8 cellular contexts compared by ENCODE assay signal in the genomic region with DNA sequence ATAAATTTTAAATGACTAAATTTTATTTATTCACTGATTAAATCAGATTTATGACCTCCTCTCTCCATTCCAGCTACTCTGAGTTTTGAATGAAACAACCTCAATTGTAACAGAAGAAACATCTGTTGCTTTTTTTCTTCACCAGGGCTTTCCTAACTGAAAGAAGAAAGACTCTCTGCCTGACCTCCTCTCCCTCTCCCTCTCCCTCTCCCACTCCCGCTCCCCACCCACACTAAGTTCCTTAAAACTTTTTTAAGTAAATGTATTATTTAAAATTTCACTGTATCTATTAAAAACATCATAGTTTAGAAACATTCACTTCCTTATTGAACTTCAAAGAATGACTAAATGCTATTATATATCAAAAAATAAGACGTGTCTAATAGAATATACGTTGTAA.
DNase-seq lines count a peak whose midpoint lies in the region; ATAC-seq and TF ChIP-seq lines count a peak whose summit lies in the region.

No MANE protein-coding gene starts in this region.

- peak overlapping the region; percentile 78 for H3K4me3 Mint-ChIP-seq in activated naive CD4-positive, alpha-beta T cell treated with anti-CD3 and anti-CD28 coated beads for 36 hours
- peak overlapping the region; percentile 80 for H3K4me3 Mint-ChIP-seq in activated CD8-positive, alpha-beta T cell treated with anti-CD3 and anti-CD28 coated beads for 36 hours

- no peaks in the 10 kb centered on the region for H3K27me3 ChIP-seq in tibial artery

- no peaks in the 10 kb centered on the region for H3K9me3 Mint-ChIP-seq in activated naive CD4-positive, alpha-beta T cell treated with anti-CD3 and anti-CD28 coated beads for 36 hours
- H3K9me3 Mint-ChIP-seq in activated CD8-positive, alpha-beta T cell treated with anti-CD3 and anti-CD28 coated beads for 36 hours: no peaks in the 10 kb centered on the region

- H3K27me3 Mint-ChIP-seq in activated naive CD4-positive, alpha-beta T cell treated with anti-CD3 and anti-CD28 coated beads for 36 hours (ENCODE audit: low read depth): no peaks in the 10 kb centered on the region
- no peaks in the 10 kb centered on the region for H3K27me3 Mint-ChIP-seq in activated CD8-positive, alpha-beta T cell treated with anti-CD3 and anti-CD28 coated beads for 36 hours

- no peak for ATAC-seq in activated CD8-positive, alpha-beta T cell treated with anti-CD3 and anti-CD28 coated beads for 36 hours
- no peak for ATAC-seq in HG03039 (IDR thresholded peaks at IDR 0.05; ENCODE audit: unreplicated experiment)

- H3K4me1 ChIP-seq in tibial artery: peaks cover 0 to 26% (median 8%) of the 10 kb centered on the region in 4 donors

- CTCF ChIA-PET in activated naive CD4-positive, alpha-beta T cell treated with anti-CD3 and anti-CD28 coated beads for 36 hours (lab: Charles Lee): interaction anchor here (0.9 to 1.5 kb wide), 2 partner anchors 9 to 289 kb away, joined by 3 to 5 read pairs; partner anchors contain the start of gene RNF7
- CTCF ChIA-PET in activated CD8-positive, alpha-beta T cell treated with anti-CD3 and anti-CD28 coated beads for 36 hours (lab: Charles Lee): interaction anchor here (0.9 kb wide), 2 partner anchors 19 to 974 kb away, joined by 3 read pairs; partner anchors contain the start of gene U2SURP

- peaks cover 28% of the 10 kb centered on the region for H3K4me1 Mint-ChIP-seq in activated naive CD4-positive, alpha-beta T cell treated with anti-CD3 and anti-CD28 coated beads for 36 hours (ENCODE audit: low read depth)
- peaks cover 22% of the 10 kb centered on the region for H3K4me1 Mint-ChIP-seq in activated CD8-positive, alpha-beta T cell treated with anti-CD3 and anti-CD28 coated beads for 36 hours (ENCODE audit: low read depth)

- H3K4me3 ChIP-seq in iPS-18c (ENCODE audit: insufficient read depth, low read depth, low read length) (peak overlapping the region; percentile 47; the same call in 1 of the 2 replicates), tibial artery (peak overlapping the region; percentile 49 to 50)

- no peaks in the 10 kb centered on the region for H3K36me3 ChIP-seq in tibial artery

- H3K9me3 ChIP-seq in iPS-18c (ENCODE audit: control insufficient read depth, insufficient read depth, low read length): no peaks in the 10 kb centered on the region
- H3K9me3 ChIP-seq in tibial artery: no peaks in the 10 kb centered on the region

- peak overlapping the region in 1 of 2 donors; percentile 50 for H3K27ac ChIP-seq in tibial artery

- POLR2A ChIA-PET in activated CD8-positive, alpha-beta T cell treated with anti-CD3 and anti-CD28 coated beads for 36 hours (lab: Charles Lee): no interaction called here

- no peak for TF ChIP-seq CTCF in activated CD8-positive, alpha-beta T cell treated with anti-CD3 and anti-CD28 coated beads for 36 hours (IDR thresholded peaks at IDR 0.05)
- no peak for TF ChIP-seq CTCF in tibial artery (IDR thresholded peaks at IDR 0.05)

- intact Hi-C loops in activated naive CD4-positive, alpha-beta T cell treated with anti-CD3 and anti-CD28 coated beads for 36 hours (cut with micrococcal nuclease): loop anchor here (1.0 to 5.0 kb wide), 6 partner anchors 122 to 550 kb away; partner anchors contain the start of genes ATP1B3, ATR, GK5 and RNF7
- intact Hi-C loops in activated CD8-positive, alpha-beta T cell treated with anti-CD3 and anti-CD28 coated beads for 36 hours (cut with micrococcal nuclease): no loop called here
- intact Hi-C loops in tibial artery (cut with DNase I; ENCODE audit: low total_unique reads): no loop called here

- no peaks in the 10 kb centered on the region for H3K36me3 Mint-ChIP-seq in activated naive CD4-positive, alpha-beta T cell treated with anti-CD3 and anti-CD28 coated beads for 36 hours (ENCODE audit: low read depth)
- peaks cover 4% of the 10 kb centered on the region for H3K36me3 Mint-ChIP-seq in activated CD8-positive, alpha-beta T cell treated with anti-CD3 and anti-CD28 coated beads for 36 hours (ENCODE audit: low read depth)

- H3K27ac Mint-ChIP-seq in activated naive CD4-positive, alpha-beta T cell treated with anti-CD3 and anti-CD28 coated beads for 36 hours: no peak overlapping the region
- H3K27ac Mint-ChIP-seq in activated CD8-positive, alpha-beta T cell treated with anti-CD3 and anti-CD28 coated beads for 36 hours: peak overlapping the region; percentile 78

- no peak for DNase-seq in activated naive CD4-positive, alpha-beta T cell treated with anti-CD3 and anti-CD28 coated beads for 36 hours
- DNase-seq in activated naive CD4-positive, alpha-beta T cell treated with Interleukin-2 at 50 U/mL for 16 hours: no peak
- DNase-seq in activated CD8-positive, alpha-beta T cell treated with anti-CD3 and anti-CD28 coated beads for 36 hours: no peak
- DNase-seq in tibial artery (no peak), T1000 (lab: John Stamatoyannopoulos, UW) (no peak)
- DNase-seq in activated effector memory CD4-positive, alpha-beta T cell treated with anti-CD3 and anti-CD28 coated beads, Interleukin-2, amount 50 U/mL, for 16 hours: no peak
